In genomic region chr5:169580964-169581363, GRCh38 we compare ENCODE assay signal across 5 cellular contexts.
"Had no signal": no experiment of that assay in that cellular context is flagged by ENCODE, and none has a peak within 500 bp of the region (broad histone marks: within the 10 kb centered on the region; RNA-seq: fewer than 3 reads in every experiment).

No MANE protein-coding gene starts in this region.

- H3K27me3 ChIP-seq: brain microvascular endothelial cell, colonic mucosa, tibial artery had no signal

- H3K27ac ChIP-seq: brain microvascular endothelial cell, colonic mucosa, tibial artery had no signal

- H3K36me3 ChIP-seq: brain microvascular endothelial cell, colonic mucosa, tibial artery had no signal

- H3K9me3 ChIP-seq: colonic mucosa, tibial artery had no signal

- H3K4me1 ChIP-seq: colonic mucosa had no signal

- H3K4me3 ChIP-seq: colonic mucosa, tibial artery had no signal

- DNase-seq: activated naive CD8-positive, alpha-beta T cell treated with anti-CD3 and anti-CD28 coated beads, Interleukin-2, amount 10 ng/mL, durations not matched to agents 7 days and 5 days; left ventricle myocardium superior had no signal
